ENCODE assay signal across 1 cellular context in the genomic region with DNA sequence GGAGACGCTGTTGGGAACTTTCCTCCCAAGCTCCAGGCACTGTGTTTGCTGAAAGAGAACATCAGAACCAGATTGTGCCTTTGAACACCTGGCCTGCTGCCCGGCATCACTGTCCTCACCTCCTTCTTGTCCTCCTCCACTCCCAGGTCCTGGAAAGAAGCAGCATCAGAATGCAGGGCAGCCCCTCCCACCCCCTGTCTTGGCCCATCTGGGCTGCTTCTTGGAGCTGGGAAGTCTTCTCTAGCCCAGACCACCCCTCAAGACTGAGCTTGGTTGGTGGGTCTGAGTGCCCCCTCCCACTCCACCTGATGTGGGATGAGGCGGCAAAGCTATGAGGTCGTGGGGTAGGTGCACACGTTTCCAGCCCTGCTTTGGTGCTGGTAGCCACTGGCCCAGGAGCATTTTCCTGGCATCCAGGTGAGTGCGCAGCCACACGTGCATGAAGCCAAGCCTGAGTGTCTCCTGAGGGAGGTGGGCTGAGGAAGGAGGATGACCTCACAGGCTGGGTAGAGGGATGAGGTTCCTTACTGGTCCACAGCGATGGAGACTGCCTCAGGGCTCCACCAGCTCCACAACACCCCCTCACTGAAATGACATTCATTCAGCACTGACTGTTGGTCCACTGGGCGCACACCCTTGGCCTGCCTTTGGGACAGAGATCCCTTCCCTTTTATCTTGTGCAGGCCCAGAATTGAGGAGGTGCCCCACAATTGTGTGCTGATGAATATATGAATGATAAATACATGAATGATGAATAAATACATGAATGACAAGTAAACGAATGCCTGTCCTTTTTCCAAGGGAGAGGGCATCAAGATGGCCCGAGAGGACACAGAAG.
TF ChIP-seq lines count a peak whose summit lies in the region.

No MANE protein-coding gene starts in this region.

TF ChIP-seq in GM23338, 12 proteins besides CTCF, POLR2A, EP300 and RAD21 (continued from another document):
- TF ChIP-seq, protein P1, sequence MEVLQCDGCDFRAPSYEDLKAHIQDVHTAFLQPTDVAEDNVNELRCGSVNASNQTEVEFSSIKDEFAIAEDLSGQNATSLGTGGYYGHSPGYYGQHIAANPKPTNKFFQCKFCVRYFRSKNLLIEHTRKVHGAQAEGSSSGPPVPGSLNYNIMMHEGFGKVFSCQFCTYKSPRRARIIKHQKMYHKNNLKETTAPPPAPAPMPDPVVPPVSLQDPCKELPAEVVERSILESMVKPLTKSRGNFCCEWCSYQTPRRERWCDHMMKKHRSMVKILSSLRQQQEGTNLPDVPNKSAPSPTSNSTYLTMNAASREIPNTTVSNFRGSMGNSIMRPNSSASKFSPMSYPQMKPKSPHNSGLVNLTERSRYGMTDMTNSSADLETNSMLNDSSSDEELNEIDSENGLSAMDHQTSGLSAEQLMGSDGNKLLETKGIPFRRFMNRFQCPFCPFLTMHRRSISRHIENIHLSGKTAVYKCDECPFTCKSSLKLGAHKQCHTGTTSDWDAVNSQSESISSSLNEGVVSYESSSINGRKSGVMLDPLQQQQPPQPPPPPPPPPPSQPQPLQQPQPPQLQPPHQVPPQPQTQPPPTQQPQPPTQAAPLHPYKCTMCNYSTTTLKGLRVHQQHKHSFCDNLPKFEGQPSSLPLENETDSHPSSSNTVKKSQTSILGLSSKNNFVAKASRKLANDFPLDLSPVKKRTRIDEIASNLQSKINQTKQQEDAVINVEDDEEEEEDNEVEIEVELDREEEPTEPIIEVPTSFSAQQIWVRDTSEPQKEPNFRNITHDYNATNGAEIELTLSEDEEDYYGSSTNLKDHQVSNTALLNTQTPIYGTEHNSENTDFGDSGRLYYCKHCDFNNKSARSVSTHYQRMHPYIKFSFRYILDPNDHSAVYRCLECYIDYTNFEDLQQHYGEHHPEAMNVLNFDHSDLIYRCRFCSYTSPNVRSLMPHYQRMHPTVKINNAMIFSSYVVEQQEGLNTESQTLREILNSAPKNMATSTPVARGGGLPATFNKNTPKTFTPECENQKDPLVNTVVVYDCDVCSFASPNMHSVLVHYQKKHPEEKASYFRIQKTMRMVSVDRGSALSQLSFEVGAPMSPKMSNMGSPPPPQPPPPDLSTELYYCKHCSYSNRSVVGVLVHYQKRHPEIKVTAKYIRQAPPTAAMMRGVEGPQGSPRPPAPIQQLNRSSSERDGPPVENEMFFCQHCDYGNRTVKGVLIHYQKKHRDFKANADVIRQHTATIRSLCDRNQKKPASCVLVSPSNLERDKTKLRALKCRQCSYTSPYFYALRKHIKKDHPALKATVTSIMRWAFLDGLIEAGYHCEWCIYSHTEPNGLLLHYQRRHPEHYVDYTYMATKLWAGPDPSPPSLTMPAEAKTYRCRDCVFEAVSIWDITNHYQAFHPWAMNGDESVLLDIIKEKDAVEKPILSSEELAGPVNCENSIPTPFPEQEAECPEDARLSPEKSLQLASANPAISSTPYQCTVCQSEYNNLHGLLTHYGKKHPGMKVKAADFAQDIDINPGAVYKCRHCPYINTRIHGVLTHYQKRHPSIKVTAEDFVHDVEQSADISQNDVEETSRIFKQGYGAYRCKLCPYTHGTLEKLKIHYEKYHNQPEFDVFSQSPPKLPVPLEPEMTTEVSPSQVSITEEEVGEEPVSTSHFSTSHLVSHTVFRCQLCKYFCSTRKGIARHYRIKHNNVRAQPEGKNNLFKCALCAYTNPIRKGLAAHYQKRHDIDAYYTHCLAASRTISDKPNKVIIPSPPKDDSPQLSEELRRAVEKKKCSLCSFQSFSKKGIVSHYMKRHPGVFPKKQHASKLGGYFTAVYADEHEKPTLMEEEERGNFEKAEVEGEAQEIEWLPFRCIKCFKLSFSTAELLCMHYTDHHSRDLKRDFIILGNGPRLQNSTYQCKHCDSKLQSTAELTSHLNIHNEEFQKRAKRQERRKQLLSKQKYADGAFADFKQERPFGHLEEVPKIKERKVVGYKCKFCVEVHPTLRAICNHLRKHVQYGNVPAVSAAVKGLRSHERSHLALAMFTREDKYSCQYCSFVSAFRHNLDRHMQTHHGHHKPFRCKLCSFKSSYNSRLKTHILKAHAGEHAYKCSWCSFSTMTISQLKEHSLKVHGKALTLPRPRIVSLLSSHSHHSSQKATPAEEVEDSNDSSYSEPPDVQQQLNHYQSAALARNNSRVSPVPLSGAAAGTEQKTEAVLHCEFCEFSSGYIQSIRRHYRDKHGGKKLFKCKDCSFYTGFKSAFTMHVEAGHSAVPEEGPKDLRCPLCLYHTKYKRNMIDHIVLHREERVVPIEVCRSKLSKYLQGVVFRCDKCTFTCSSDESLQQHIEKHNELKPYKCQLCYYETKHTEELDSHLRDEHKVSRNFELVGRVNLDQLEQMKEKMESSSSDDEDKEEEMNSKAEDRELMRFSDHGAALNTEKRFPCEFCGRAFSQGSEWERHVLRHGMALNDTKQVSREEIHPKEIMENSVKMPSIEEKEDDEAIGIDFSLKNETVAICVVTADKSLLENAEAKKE (CRISPR knock-in tag; IDR thresholded peaks at IDR 0.05) = no peak
- TF ChIP-seq POLR2AphosphoS5 (IDR thresholded peaks at IDR 0.05; ENCODE audit: low read depth) = no peak
